In the genomic region with DNA sequence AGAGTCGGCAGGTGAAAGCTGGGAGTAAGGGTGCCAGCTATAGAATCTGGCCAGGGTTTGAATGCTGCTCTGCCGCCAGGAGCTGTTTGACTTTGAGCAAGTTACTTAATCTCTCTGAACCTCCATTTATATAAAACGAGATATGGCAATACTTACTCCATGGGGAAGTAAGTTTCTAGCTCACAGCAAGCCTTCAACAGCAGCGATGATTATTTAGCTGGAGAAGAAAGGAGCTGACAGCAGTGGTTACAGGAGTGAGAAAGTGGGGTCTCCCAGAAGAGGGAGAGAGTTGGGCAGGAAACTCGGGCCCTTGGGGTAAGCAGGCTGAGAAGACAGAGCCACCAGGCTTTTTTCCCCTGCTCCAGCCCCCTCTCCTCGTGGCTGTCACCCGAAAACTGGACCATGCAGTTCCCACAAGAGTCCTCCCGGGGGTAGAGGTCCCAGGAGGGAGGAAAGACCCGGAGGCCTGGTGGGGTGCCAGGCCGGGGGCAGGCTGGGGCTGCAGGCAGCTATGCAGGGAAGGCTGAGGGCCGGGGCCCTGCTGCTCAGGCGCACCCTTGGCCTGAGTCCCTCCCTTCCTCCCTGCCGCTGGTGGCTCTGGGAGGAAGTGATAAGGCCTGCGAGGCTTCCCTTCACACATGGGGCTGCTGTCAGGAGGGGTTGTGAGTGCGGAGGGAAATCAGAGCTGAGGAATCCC, we compare ENCODE assay signal across 8 cellular contexts. TPM values are rescaled to one million over a fixed set of nuclear protein-coding genes. Genes with fewer than 3 reads are reported as not detected.
DNase-seq lines count a peak whose midpoint lies in the region; ATAC-seq and TF ChIP-seq lines count a peak whose summit lies in the region.

No MANE protein-coding gene starts in this region.

- H3K79me2 ChIP-seq in parathyroid adenoma = no peaks in the 10 kb centered on the region

- CTCF ChIA-PET in Panc1 (lab: Charles Lee) = interaction anchor here (0.8 to 1.2 kb wide), 4 partner anchors 14 to 32 kb away, joined by 3 to 4 read pairs (median 4); no protein-coding TSS in a partner anchor

- no peak overlapping the region for H3K27ac ChIP-seq in Panc1 (ENCODE audit: low read length)
- peak overlapping the region; percentile 24 for H3K27ac ChIP-seq in parathyroid adenoma

- H3K4me2 ChIP-seq in parathyroid adenoma (ENCODE audit: low read length) = peak overlapping the region; percentile 22

- H3K4me1 Mint-ChIP-seq in glutamatergic neuron (ENCODE audit: low read depth, unreplicated experiment) = peaks cover 4% of the 10 kb centered on the region

- BruUV-seq in Panc1 (replicated peaks; lab: Mats Ljungman, UMichigan) = no TSS peak

- H3K36me3 ChIP-seq in Panc1 (ENCODE audit: control insufficient read depth, insufficient read depth, low read length) (no peaks in the 10 kb centered on the region), parathyroid adenoma (ENCODE audit: control insufficient read depth, insufficient read depth, low read length) (no peaks in the 10 kb centered on the region)

- H3K4me3 ChIP-seq in Panc1 (ENCODE audit: low read depth in 2 of 2, low read length in 2 of 2) (no peak overlapping the region), parathyroid adenoma (ENCODE audit: low read depth, low read length) (peak overlapping the region; percentile 22)

- in situ Hi-C loops in Panc1 (cut with HindIII; ENCODE audit: low pct_unique_long_range_greater_than_20kb, low sequenced_read_pairs) = no loop called here

- H3K9ac ChIP-seq in parathyroid adenoma = no peak overlapping the region

- H3K27ac Mint-ChIP-seq in glutamatergic neuron (ENCODE audit: unreplicated experiment) = peak overlapping the region; percentile 43

- H2AFZ ChIP-seq in parathyroid adenoma = no peak overlapping the region

- H3K27me3 Mint-ChIP-seq in glutamatergic neuron (ENCODE audit: unreplicated experiment) = peaks cover 7% of the 10 kb centered on the region

- DNase-seq in GF-D8 (lab: John Stamatoyannopoulos, UW) (peak; percentile 85), Panc1 (ENCODE audit: low read depth, low spot score) (no peak), glutamatergic neuron (no peak), NCI-H510A treated with DMSO at 0.1 percent for 48 hours (lab: John Stamatoyannopoulos, UW) (no peak), NCI-H1694 treated with DMSO at 0.1 percent for 48 hours (lab: John Stamatoyannopoulos, UW) (no peak), T-helper 9 cell (no peak), epidermal melanocyte (ENCODE audit: insufficient read length, low spot score) (no peak)

- no peak overlapping the region for H3K4me3 Mint-ChIP-seq in glutamatergic neuron (ENCODE audit: unreplicated experiment)

- H3K4me1 ChIP-seq in Panc1 (ENCODE audit: control insufficient read depth, insufficient read depth, low read length) (no peaks in the 10 kb centered on the region; the same call in 1 of the 2 replicates), parathyroid adenoma (no peaks in the 10 kb centered on the region)

- no peaks in the 10 kb centered on the region for H3K27me3 ChIP-seq in Panc1 (ENCODE audit: control insufficient read depth, insufficient read depth, low read length)
- H3K27me3 ChIP-seq in parathyroid adenoma (ENCODE audit: control insufficient read depth, insufficient read depth, low read length) = no peaks in the 10 kb centered on the region

- POLR2A ChIA-PET in Panc1 (lab: Charles Lee) = no interaction called here

- ATAC-seq in Panc1 = peak; percentile 36; the same call in 1 of the 2 replicates

- peaks cover 20% of the 10 kb centered on the region for H3K36me3 Mint-ChIP-seq in glutamatergic neuron (ENCODE audit: unreplicated experiment)

- peaks cover 22% of the 10 kb centered on the region for H3K9me3 Mint-ChIP-seq in glutamatergic neuron (ENCODE audit: unreplicated experiment)

- H3K9me3 ChIP-seq in Panc1 (ENCODE audit: control insufficient read depth, insufficient read depth, low read depth, low read length) (peaks cover 10% of the 10 kb centered on the region), parathyroid adenoma (ENCODE audit: control insufficient read depth, low read length) (no peaks in the 10 kb centered on the region)

- no peak for TF ChIP-seq CTCF in Panc1 (IDR thresholded peaks at IDR 0.05)
- TF ChIP-seq CTCF in glutamatergic neuron (IDR thresholded peaks at IDR 0.05; ENCODE audit: partially characterized antibody, unreplicated experiment) = no peak
- TF ChIP-seq CTCF in parathyroid adenoma (IDR thresholded peaks at IDR 0.05) = no peak

- intact Hi-C loops in Panc1 (cut with micrococcal nuclease; ENCODE audit: unreplicated experiment) = no loop called here

RNA-seq across cellular contexts. Expression of a gene that starts 3.5 kb away (rescaled TPM):
- 3.1 TPM for total RNA-seq in Panc1 (2021; ENCODE audit: unreplicated experiment)
- polyA plus RNA-seq in Panc1 (2012; ENCODE audit: insufficient read length) = 7.4 TPM
- 0.86 TPM for total RNA-seq in glutamatergic neuron (ENCODE audit: unreplicated experiment)

RNA-seq across cellular contexts. Expression of a gene that starts 16.2 kb away (rescaled TPM):
- total RNA-seq in Panc1 (2021; ENCODE audit: unreplicated experiment) (1.8 TPM), glutamatergic neuron (ENCODE audit: unreplicated experiment) (73.7 TPM)
- 3.1 TPM for polyA plus RNA-seq in Panc1 (2012; ENCODE audit: insufficient read length)

RNA-seq across cellular contexts. Expression of a gene that starts 30.0 kb away (rescaled TPM):
- 0.98 TPM for total RNA-seq in Panc1 (2021; ENCODE audit: unreplicated experiment)
- polyA plus RNA-seq in Panc1 (2012; ENCODE audit: insufficient read length) = 1.6 TPM
- 9.4 TPM for total RNA-seq in glutamatergic neuron (ENCODE audit: unreplicated experiment)

RNA-seq across cellular contexts. Expression of a gene that starts 34.0 kb away (rescaled TPM):
- total RNA-seq in Panc1 (2021; ENCODE audit: unreplicated experiment) (49.8 TPM), glutamatergic neuron (ENCODE audit: unreplicated experiment) (57.1 TPM)
- 52.3 TPM for polyA plus RNA-seq in Panc1 (2012; ENCODE audit: insufficient read length)

RNA-seq across cellular contexts. Expression of a gene that starts 54.0 kb away (rescaled TPM):
- total RNA-seq in Panc1 (2021; ENCODE audit: unreplicated experiment) = 1.3 TPM
- 1.7 TPM for polyA plus RNA-seq in Panc1 (2012; ENCODE audit: insufficient read length)
- total RNA-seq in glutamatergic neuron (ENCODE audit: unreplicated experiment) = 10.8 TPM

Comparison
In these comparisons a context has a peak if more than half of its experiments do, and no peak if none do; other contexts are left out.
1. RNA of a gene that starts 16.2 kb away (total RNA-seq): 73.7 TPM in glutamatergic neuron (single experiment); 1.8 TPM in Panc1 (single experiment); every median in the first group is over 10 times any median in the second.